ENCODE assay signal across 15 cellular contexts in genomic region chr3:43747641-43748040, GRCh38. TPM values are rescaled to one million over a fixed set of nuclear protein-coding genes. Genes with fewer than 3 reads are reported as not detected.
DNase-seq lines count a peak whose midpoint lies in the region; ATAC-seq and TF ChIP-seq lines count a peak whose summit lies in the region.
"Had no signal": no experiment of that assay in that cellular context is flagged by ENCODE, and none has a peak within 500 bp of the region (broad histone marks: within the 10 kb centered on the region; RNA-seq: fewer than 3 reads in every experiment).

No MANE protein-coding gene starts in this region.

- H3K9me2 ChIP-seq in HCT116 (ENCODE audit: insufficient read depth) = no peaks in the 10 kb centered on the region

- H3K4me3 ChIP-seq in HCT116 (replicated peaks in 1 of 2; ENCODE audit: low read depth in 1 of 2, low read length in 2 of 2) = no peak overlapping the region
- H3K4me3 ChIP-seq: thoracic aorta had no signal

- TF ChIP-seq RAD21 in HCT116 (IDR thresholded peaks at IDR 0.05; ENCODE audit: low read depth) = no peak

- H3K4me2 ChIP-seq in HCT116 (ENCODE audit: low read length) = no peak overlapping the region

- no peaks in the 10 kb centered on the region for H3K27me3 ChIP-seq in HCT116 (ENCODE audit: insufficient read depth, low read length)

- peaks cover 0 to 12% of the 10 kb centered on the region in 2 experiments; a peak in 2 of 4 replicates for H3K4me1 ChIP-seq in HCT116 (ENCODE audit: control insufficient read depth in 1 of 2, insufficient read depth in 2 of 2, low read length in 2 of 2)

- H3K36me3 ChIP-seq in HCT116 (ENCODE audit: control insufficient read depth in 1 of 2, insufficient read depth in 2 of 2, low read length in 2 of 2) = no peaks in the 10 kb centered on the region
- H3K36me3 ChIP-seq: thoracic aorta had no signal

- intact Hi-C loops in HCT116 (cut with micrococcal nuclease) = no loop called here

- DNase-seq in HCT116 (ENCODE audit: low read depth, low spot score) (no peak), kidney tubule cell (ENCODE audit: low spot score) (peak; percentile 45), retina (no peak), dedifferentiated amniotic fluid mesenchymal stem cell (ENCODE audit: extremely low spot score) (no peak)
- DNase-seq: activated CD4-positive, CD25-positive, alpha-beta regulatory T cell; activated naive CD4-positive, alpha-beta T cell treated with Interleukin-2 at 50 U/mL for 16 hours; CD4-positive, CD25-positive, alpha-beta regulatory T cell; effector memory CD8-positive, alpha-beta T cell; kidney; NCI-H1105 treated with DMSO at 0.1 percent for 48 hours; NCI-H446 treated with DMSO at 0.1 percent for 48 hours had no signal

- no peaks in the 10 kb centered on the region for H4K20me1 ChIP-seq in HCT116 (ENCODE audit: insufficient read depth)

- TF ChIP-seq CTCF in HCT116 (IDR thresholded peaks at IDR 0.05 in 2 of 3, conservative IDR thresholded peaks at IDR 0.05 in 1 of 3; ENCODE audit: borderline replicate concordance in 1 of 3, insufficient read depth in 1 of 3, low read depth in 2 of 3, low read length in 2 of 3) = no peak

- no peak for TF ChIP-seq POLR2A in HCT116 (IDR thresholded peaks at IDR 0.05; ENCODE audit: borderline replicate concordance, extremely low read depth, insufficient read depth, insufficient read length)

- ATAC-seq in HCT116 = peak; percentile 20; the same call in 1 of the 2 replicates
- ATAC-seq in HG02885 (IDR thresholded peaks at IDR 0.05; ENCODE audit: poor library complexity, unreplicated experiment) = no peak
- ATAC-seq: effector memory CD8-positive, alpha-beta T cell had no signal

- CTCF ChIA-PET in HCT116 (lab: Charles Lee) = no interaction called here

- POLR2A ChIA-PET in HCT116 (lab: Charles Lee) = no interaction called here

- peak overlapping the region; percentile 65 for H2AFZ ChIP-seq in HCT116 (ENCODE audit: low read depth, low read length, poor library complexity, severe bottlenecking)

- RAD21 ChIA-PET in HCT116 (lab: Charles Lee; ENCODE audit: low non-redundant PET in 1 of 2, low total read pairs in 2 of 2, uncharacterized antibody in 2 of 2, unreplicated experiment in 2 of 2) = no interaction called here

- no peaks in the 10 kb centered on the region for H3K79me2 ChIP-seq in HCT116 (ENCODE audit: insufficient read depth, low read length)

- H3K9me3 ChIP-seq in HCT116 (ENCODE audit: control insufficient read depth in 1 of 2, insufficient read depth in 1 of 2, low read depth in 1 of 2, low read length in 2 of 2) = no peaks in the 10 kb centered on the region
- H3K9me3 ChIP-seq: thoracic aorta had no signal

- no TSS peak for BruUV-seq in HCT116 (replicated peaks; lab: Mats Ljungman, UMichigan)

- H3K9ac ChIP-seq in HCT116 (ENCODE audit: low read length) = no peak overlapping the region

- H3K27ac ChIP-seq in HCT116 (ENCODE audit: low read depth, low read length) (no peak overlapping the region), angular gyrus (ENCODE audit: low read depth, low read length) (peak overlapping the region; percentile 25), temporal lobe (ENCODE audit: low read depth, low read length) (peak overlapping the region; percentile 30)
- H3K27ac ChIP-seq: thoracic aorta had no signal

TF ChIP-seq in HCT116, 20 proteins besides CTCF, POLR2A, EP300 and RAD21:
- no peak for TF ChIP-seq SRF (IDR thresholded peaks at IDR 0.05; ENCODE audit: low read depth)
- TF ChIP-seq FOSL1 (IDR thresholded peaks at IDR 0.05; ENCODE audit: low read depth) = no peak
- no peak for TF ChIP-seq SP1 (IDR thresholded peaks at IDR 0.05; ENCODE audit: low read depth)
- no peak for TF ChIP-seq CEBPB (IDR thresholded peaks at IDR 0.05; ENCODE audit: low read depth)
TF ChIP-seq in HCT116: peak in this region for 0.

RNA-seq across cellular contexts. Expression of gene ABHD5, which starts 56.9 kb away (rescaled TPM):
- 18.5 TPM for total RNA-seq in HCT116 (2021; ENCODE audit: unreplicated experiment)
- 10.8 and 10.9 TPM in 2 replicates for polyA plus RNA-seq in HCT116 (2012)
- total RNA-seq in temporal lobe = 17.2 TPM
